Comparison of ENCODE assay signal across 1 cellular context in the genomic region with DNA sequence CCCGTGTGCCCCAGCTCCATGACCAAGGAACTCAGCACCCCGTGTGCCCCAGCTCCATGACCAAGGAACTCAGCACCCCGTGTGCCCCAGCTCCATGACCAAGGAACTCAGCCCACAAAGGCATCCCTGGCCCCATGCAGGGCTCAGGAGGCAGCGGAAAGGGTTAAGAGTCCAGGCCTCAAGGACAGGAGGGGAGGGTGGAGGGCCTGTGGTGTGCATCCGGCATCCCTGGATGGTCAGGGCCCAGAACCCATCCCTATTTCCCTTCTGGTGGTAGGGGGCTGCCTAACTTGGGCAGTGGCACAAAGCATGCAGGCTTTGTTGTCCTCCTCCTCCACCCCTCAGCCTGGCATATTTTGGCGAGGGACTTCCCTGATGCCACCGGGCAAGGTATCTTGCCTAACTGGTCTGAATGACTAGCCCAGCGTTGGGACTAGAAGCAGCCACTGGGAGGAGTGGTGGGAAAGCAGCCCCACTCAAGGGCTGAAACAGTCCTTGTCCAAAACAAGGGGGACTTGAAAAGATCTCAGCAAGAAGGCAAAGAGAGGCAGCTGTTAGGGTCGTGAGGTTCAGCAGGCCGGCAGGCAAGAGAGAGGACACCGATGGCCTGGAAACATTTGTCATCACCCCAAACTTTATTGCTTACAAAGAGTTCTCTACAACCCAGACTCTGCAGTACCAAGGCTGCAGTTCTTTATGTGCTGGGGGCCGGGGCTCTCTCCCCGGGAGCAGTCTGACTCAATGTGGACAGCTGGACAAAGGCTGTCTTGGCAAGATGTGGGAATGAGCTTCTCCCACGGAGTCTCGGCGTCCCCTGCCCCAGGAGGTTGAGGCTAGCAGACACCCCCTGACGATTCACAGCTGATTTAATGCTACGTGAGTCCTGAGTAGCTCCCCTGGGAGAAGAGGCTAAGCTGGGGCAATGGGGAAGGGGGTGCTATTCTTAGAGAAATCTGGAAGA.
TF ChIP-seq lines count a peak whose summit lies in the region.

No MANE protein-coding gene starts in this region.

TF ChIP-seq in A549, 52 proteins besides CTCF, POLR2A, EP300 and RAD21 (continued from another document):
- TF ChIP-seq RARB (CRISPR knock-in tag; IDR thresholded peaks at IDR 0.05) = 0 out of 2 replicates have a peak, but pooled peaks have one; percentile 16
- TF ChIP-seq, protein P1, sequence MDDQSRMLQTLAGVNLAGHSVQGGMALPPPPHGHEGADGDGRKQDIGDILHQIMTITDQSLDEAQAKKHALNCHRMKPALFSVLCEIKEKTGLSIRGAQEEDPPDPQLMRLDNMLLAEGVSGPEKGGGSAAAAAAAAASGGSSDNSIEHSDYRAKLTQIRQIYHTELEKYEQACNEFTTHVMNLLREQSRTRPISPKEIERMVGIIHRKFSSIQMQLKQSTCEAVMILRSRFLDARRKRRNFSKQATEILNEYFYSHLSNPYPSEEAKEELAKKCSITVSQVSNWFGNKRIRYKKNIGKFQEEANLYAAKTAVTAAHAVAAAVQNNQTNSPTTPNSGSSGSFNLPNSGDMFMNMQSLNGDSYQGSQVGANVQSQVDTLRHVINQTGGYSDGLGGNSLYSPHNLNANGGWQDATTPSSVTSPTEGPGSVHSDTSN (IDR thresholded peaks at IDR 0.05) = 0 out of 2 replicates have a peak, but pooled peaks have one; percentile 24
